ENCODE assay signal across 9 cellular contexts in the genomic region with DNA sequence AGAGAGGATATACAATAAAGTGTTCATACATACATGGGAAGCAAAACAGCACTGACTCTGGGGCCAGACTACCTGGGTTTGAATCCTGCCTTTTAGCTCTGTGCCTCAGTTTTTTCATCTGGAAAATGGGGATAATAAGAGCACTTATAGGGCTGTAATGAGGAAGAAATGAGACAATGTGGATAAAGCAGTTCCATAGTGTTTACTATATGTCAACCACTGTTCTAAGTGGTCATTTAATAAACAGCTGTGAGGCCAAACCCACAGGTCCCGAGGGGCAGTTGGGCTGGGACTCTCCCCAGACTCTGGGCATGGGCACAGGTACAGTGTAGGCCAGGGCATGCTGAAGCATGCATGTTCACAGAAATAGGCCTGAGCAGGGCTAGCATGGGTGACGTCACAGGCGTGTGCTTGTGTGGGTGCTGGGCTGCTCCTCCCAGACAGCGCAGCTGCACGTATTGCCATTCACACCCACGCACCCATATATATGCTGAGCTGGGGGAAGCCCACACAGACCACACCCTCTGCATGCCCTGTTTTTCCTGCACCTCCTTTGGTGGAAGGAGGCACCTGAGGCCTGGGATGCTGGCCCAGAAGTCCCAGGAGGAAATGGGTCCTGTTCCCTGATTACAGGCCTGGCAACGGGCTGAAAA. TPM values are rescaled to one million over a fixed set of nuclear protein-coding genes. Genes with fewer than 3 reads are reported as not detected.
DNase-seq lines count a peak whose midpoint lies in the region; ATAC-seq and TF ChIP-seq lines count a peak whose summit lies in the region.
"Had no signal": no experiment of that assay in that cellular context is flagged by ENCODE, and none has a peak within 500 bp of the region (broad histone marks: within the 10 kb centered on the region; RNA-seq: fewer than 3 reads in every experiment).

No MANE protein-coding gene starts in this region.

- in situ Hi-C loops in brain microvascular endothelial cell (cut with HindIII; ENCODE audit: low pct_ligation_motif_present, low sequenced_read_pairs): no loop called here

- intact Hi-C loops in stomach (cut with DNase I; ENCODE audit: low total_unique reads): no loop called here

- no peak overlapping the region for H3K27ac ChIP-seq in stomach
- no peak overlapping the region for H3K27ac ChIP-seq in brain microvascular endothelial cell

- peaks cover 10 to 25% (median 22%) of the 10 kb centered on the region in 4 donors for H3K4me1 ChIP-seq in stomach

- WGBS in stomach, 5 donors: 71 to 84% (median 80%) methylated on average over 7 of the region's 7 CpGs

- H3K4me3 ChIP-seq in stomach (no peak overlapping the region), brain microvascular endothelial cell (ENCODE audit: low read depth, low read length) (no peak overlapping the region)

- H3K27me3 ChIP-seq in stomach (no peaks in the 10 kb centered on the region), brain microvascular endothelial cell (replicated peaks) (no peaks in the 10 kb centered on the region)

- ATAC-seq in GM18907 (IDR thresholded peaks at IDR 0.05; ENCODE audit: unreplicated experiment) (peak; percentile 58), HG03175 (IDR thresholded peaks at IDR 0.05; ENCODE audit: unreplicated experiment) (peak; percentile 26)
- ATAC-seq: HCT116 had no signal

- no peaks in the 10 kb centered on the region for H3K9me3 ChIP-seq in stomach

- TF ChIP-seq CTCF in stomach (IDR thresholded peaks at IDR 0.05) (no peak), brain microvascular endothelial cell (IDR thresholded peaks at IDR 0.05; ENCODE audit: low read depth, low read length, missing control alignments) (no peak)

- H3K36me3 ChIP-seq in stomach (no peaks in the 10 kb centered on the region), brain microvascular endothelial cell (replicated peaks) (peaks cover 15% of the 10 kb centered on the region)

- TF ChIP-seq POLR2A in stomach (IDR thresholded peaks at IDR 0.05): no peak

- no peak for TF ChIP-seq EP300 in stomach (IDR thresholded peaks at IDR 0.05)

- DNase-seq in activated CD8-positive, alpha-beta memory T cell treated with anti-CD3 and anti-CD28 coated beads, Interleukin-2, amount 50 U/mL, for 4 hours: peak; percentile 53
- DNase-seq in putamen (ENCODE audit: low spot score): peak; percentile 80
- no peak for DNase-seq in stomach
- DNase-seq in NCI-H1417 treated with DMSO at 0.1 percent for 48 hours (lab: John Stamatoyannopoulos, UW): no peak
- no peak for DNase-seq in NCI-H146 (lab: John Stamatoyannopoulos, UW)
- no peak for DNase-seq in brain microvascular endothelial cell

RNA-seq across cellular contexts. Expression of gene PLCG1, which starts 3.5 kb away (rescaled TPM):
- total RNA-seq in stomach: 100 to 1,000 TPM in 2 of 5 donors, 10 to 100 TPM in 3; 37.9 to 576 (median 86.1) TPM
- polyA plus RNA-seq in stomach: 10 to 100 TPM; 16.3 to 32.9 (median 17.5) TPM

Comparison
In these comparisons a context has a peak if more than half of its experiments do, and no peak if none do; other contexts are left out.
1. DNase-seq: peak in activated CD8-positive, alpha-beta memory T cell treated with anti-CD3 and anti-CD28 coated beads, Interleukin-2, amount 50 U/mL, for 4 hours (single experiment) and putamen (single experiment); none in stomach (single experiment), NCI-H1417 treated with DMSO at 0.1 percent for 48 hours (single experiment), NCI-H146 (single experiment) and brain microvascular endothelial cell (single experiment).